ENCODE assay signal across 7 cellular contexts in genomic region chr16:30774367-30775130, GRCh38. TPM values are rescaled to one million over a fixed set of nuclear protein-coding genes. Genes with fewer than 3 reads are reported as not detected.
DNase-seq lines count a peak whose midpoint lies in the region; ATAC-seq and TF ChIP-seq lines count a peak whose summit lies in the region.

No MANE protein-coding gene starts in this region.

- peak overlapping the region in 3 of 5 donors; percentile 63 to 81 (median 71) for H3K9ac ChIP-seq in subcutaneous abdominal adipose tissue (ENCODE audit: low read length in 5 of 5)

- H3K4me3 ChIP-seq in HL-60 (replicated peaks; ENCODE audit: insufficient read depth, low read length) (peak overlapping the region; percentile 51), astrocyte of the spinal cord (ENCODE audit: low read depth, low read length) (peak overlapping the region; percentile 48), kidney epithelial cell (ENCODE audit: low read depth, low read length) (peak overlapping the region; percentile 72), subcutaneous abdominal adipose tissue (ENCODE audit: low read depth in 1 of 5, low read length in 5 of 5) (peak overlapping the region; percentile 55 to 82 (median 66))

- in situ Hi-C loops in astrocyte of the spinal cord (cut with HindIII; ENCODE audit: low sequenced_read_pairs) = loop anchor here (25.0 kb wide), 1 partner anchor 113 kb away; the partner anchor contains the start of genes BCL7C and CTF1

- no peaks in the 10 kb centered on the region for H3K27me3 ChIP-seq in HL-60 (ENCODE audit: insufficient read depth, poor library complexity, severe bottlenecking)
- H3K27me3 ChIP-seq in kidney epithelial cell (ENCODE audit: control insufficient read depth, insufficient read depth, low read length) = no peaks in the 10 kb centered on the region
- no peaks in the 10 kb centered on the region for H3K27me3 ChIP-seq in subcutaneous abdominal adipose tissue (ENCODE audit: control insufficient read depth in 5 of 5, insufficient read depth in 4 of 5, low read length in 5 of 5)

- peaks cover 2% of the 10 kb centered on the region for H3K36me3 ChIP-seq in kidney epithelial cell (ENCODE audit: control insufficient read depth, insufficient read depth, low read length)
- H3K36me3 ChIP-seq in subcutaneous abdominal adipose tissue (ENCODE audit: control insufficient read depth in 5 of 5, insufficient read depth in 5 of 5, low read length in 5 of 5) = peaks cover 0 to 50% (median 46%) of the 10 kb centered on the region in 5 donors

- H3K4me1 ChIP-seq in subcutaneous abdominal adipose tissue (ENCODE audit: control insufficient read depth in 5 of 5, insufficient read depth in 5 of 5, low read length in 5 of 5) = peaks cover 10 to 53% (median 44%) of the 10 kb centered on the region in 5 donors

- no peak for ATAC-seq in HG03342 (IDR thresholded peaks at IDR 0.05; ENCODE audit: unreplicated experiment)

- H3K9me3 ChIP-seq in subcutaneous abdominal adipose tissue (ENCODE audit: control insufficient read depth in 5 of 5, low read length in 5 of 5) = no peaks in the 10 kb centered on the region

- no peak for DNase-seq in HL-60 (ENCODE audit: low read depth in 1 of 2, low spot score in 1 of 2)
- no peak for DNase-seq in astrocyte of the spinal cord (ENCODE audit: low read depth, low spot score)
- DNase-seq in kidney epithelial cell (ENCODE audit: low read depth) = no peak
- no peak for DNase-seq in KG1 (lab: John Stamatoyannopoulos, UW)
- no peak for DNase-seq in HEK293T (ENCODE audit: extremely low spot score)

- TF ChIP-seq CTCF in HL-60 (IDR thresholded peaks at IDR 0.05; ENCODE audit: insufficient read depth, low read length) (no peak), astrocyte of the spinal cord (IDR thresholded peaks at IDR 0.05; ENCODE audit: low read depth, low read length) (no peak), kidney epithelial cell (IDR thresholded peaks at IDR 0.05; ENCODE audit: insufficient read depth, low read length, poor library complexity, severe bottlenecking) (no peak)

- CTCF ChIA-PET in HEK293T (lab: Yijun Ruan, JAX) = interaction anchor here (1.0 kb wide), 1 partner anchor 70 kb away, joined by 4 read pairs; no protein-coding TSS in a partner anchor

- POLR2A ChIA-PET in HEK293T (lab: Yijun Ruan, JAX) = interaction anchor here (0.6 to 22.0 kb wide), 25 partner anchors 9 to 345 kb away, joined by 3 to 599 read pairs (median 4); partner anchors contain the start of genes CFAP119, CTF1, DCTPP1 and PHKG2

- no peak overlapping the region for H3K27ac ChIP-seq in HL-60 (replicated peaks)
- peak overlapping the region; percentile 69 for H3K27ac ChIP-seq in subcutaneous abdominal adipose tissue (ENCODE audit: low read depth, low read length)

TF ChIP-seq in HEK293T, 16 proteins besides CTCF, POLR2A, EP300 and RAD21:
- no peak for TF ChIP-seq CTBP1 (IDR thresholded peaks at IDR 0.05; ENCODE audit: borderline replicate concordance)
- no peak for TF ChIP-seq LEF1 (IDR thresholded peaks at IDR 0.05; ENCODE audit: borderline replicate concordance)
- TF ChIP-seq ELF4 (IDR thresholded peaks at IDR 0.05) = no peak
- TF ChIP-seq ZNF384 (IDR thresholded peaks at IDR 0.05) = no peak
- no peak for TF ChIP-seq BHLHE40 (IDR thresholded peaks at IDR 0.05; ENCODE audit: borderline replicate concordance)
- TF ChIP-seq FOXA1 (IDR thresholded peaks at IDR 0.05) = no peak
- TF ChIP-seq L3MBTL2 (conservative IDR thresholded peaks at IDR 0.05) = no peak
- TF ChIP-seq SUZ12 (IDR thresholded peaks at IDR 0.05) = no peak
- no peak for TF ChIP-seq TARDBP (IDR thresholded peaks at IDR 0.05)
- no peak for TF ChIP-seq FOXM1 (IDR thresholded peaks at IDR 0.05; ENCODE audit: borderline replicate concordance)
- TF ChIP-seq FOXK2 (IDR thresholded peaks at IDR 0.05) = no peak
- TF ChIP-seq SP1 (IDR thresholded peaks at IDR 0.05) = no peak
- TF ChIP-seq ARNT (IDR thresholded peaks at IDR 0.05) = no peak
- TF ChIP-seq HDGF (IDR thresholded peaks at IDR 0.05; ENCODE audit: borderline replicate concordance) = no peak
- TF ChIP-seq NFRKB (IDR thresholded peaks at IDR 0.05) = no peak
- TF ChIP-seq PKNOX1 (IDR thresholded peaks at IDR 0.05) = no peak

RNA-seq across cellular contexts. Expression of gene RNF40, which starts 12.4 kb away (rescaled TPM):
- total RNA-seq in kidney epithelial cell = 101 and 130 TPM in 2 replicates

RNA-seq across cellular contexts. Expression of gene ZNF629, which starts 12.5 kb away (rescaled TPM):
- 22.8 and 23.9 TPM in 2 replicates for total RNA-seq in kidney epithelial cell

RNA-seq across cellular contexts. Expression of gene CFAP119, which starts 12.7 kb away (rescaled TPM):
- total RNA-seq in kidney epithelial cell = 1.6 and 5.7 TPM in 2 replicates

RNA-seq across cellular contexts. Expression of gene PHKG2, which starts 26.3 kb away (rescaled TPM):
- 23.6 and 32.3 TPM in 2 replicates for total RNA-seq in kidney epithelial cell
